ENCODE assay signal across 17 cellular contexts in genomic region chr10:85148693-85149640, GRCh38.
"Had no signal": no experiment of that assay in that cellular context is flagged by ENCODE, and none has a peak within 500 bp of the region (broad histone marks: within the 10 kb centered on the region; RNA-seq: fewer than 3 reads in every experiment).

No MANE protein-coding gene starts in this region.

- H3K4me1 ChIP-seq: ascending aorta, right atrium auricular region, suprapubic skin had no signal

- H3K36me3 Mint-ChIP-seq: activated naive CD4-positive, alpha-beta T cell treated with anti-CD3 and anti-CD28 coated beads, Interleukin-2, amount 50 U/mL, for 24 hours; type B pancreatic cell had no signal

- H3K9me3 ChIP-seq: ascending aorta, right atrium auricular region, suprapubic skin had no signal

- H3K27ac ChIP-seq: ascending aorta, coronary artery, right atrium auricular region, suprapubic skin had no signal

- H3K27me3 ChIP-seq: ascending aorta, right atrium auricular region, suprapubic skin had no signal

- H3K27me3 Mint-ChIP-seq: activated CD4-positive, alpha-beta T cell treated with anti-CD3 and anti-CD28 coated beads, Interleukin-2, amount 10 ng/mL, durations not matched to agents 24 days and 14 days; central memory CD8-positive, alpha-beta T cell; stimulated activated naive CD8-positive, alpha-beta T cell treated with anti-CD3 and anti-CD28 coated beads, Interleukin-15, Interleukin-2, amounts not matched to agents 100 ng/mL and 50 ng/mL, for 24 hours had no signal

- H3K9me3 Mint-ChIP-seq: activated CD4-positive, alpha-beta T cell treated with anti-CD3 and anti-CD28 coated beads, Interleukin-2, amount 10 ng/mL, durations not matched to agents 24 days and 14 days; activated naive CD4-positive, alpha-beta T cell treated with anti-CD3 and anti-CD28 coated beads, Interleukin-2, amount 50 U/mL, for 24 hours; central memory CD8-positive, alpha-beta T cell; T-helper 1 cell treated with Interleukin-12 subunit alpha and Interleukin-12 subunit beta and Interleukin-4 antibody, amounts not matched to agents 30 μg/mL and 1 μg/mL, for 36 hours had no signal

- H3K4me3 ChIP-seq: ascending aorta, coronary artery, right atrium auricular region, suprapubic skin had no signal

- H3K36me3 ChIP-seq: ascending aorta, right atrium auricular region, suprapubic skin had no signal

- H3K4me3 Mint-ChIP-seq: activated CD4-positive, alpha-beta T cell treated with anti-CD3 and anti-CD28 coated beads, Interleukin-2, amount 10 ng/mL, durations not matched to agents 24 days and 14 days; activated CD8-positive, alpha-beta T cell treated with anti-CD3 and anti-CD28 coated beads, Interleukin-2, amount 10 ng/mL, durations not matched to agents 7 days and 5 days; activated naive CD4-positive, alpha-beta T cell treated with anti-CD3 and anti-CD28 coated beads, Interleukin-2, amount 50 U/mL, for 24 hours; central memory CD8-positive, alpha-beta T cell; nephron; stimulated activated naive CD8-positive, alpha-beta T cell treated with anti-CD3 and anti-CD28 coated beads, Interleukin-15, Interleukin-2, amounts not matched to agents 100 ng/mL and 50 ng/mL, for 24 hours; T-helper 1 cell treated with Interleukin-12 subunit alpha and Interleukin-12 subunit beta and Interleukin-4 antibody, amounts not matched to agents 30 μg/mL and 1 μg/mL, for 36 hours; type B pancreatic cell had no signal

- H3K4me1 Mint-ChIP-seq: activated CD4-positive, alpha-beta T cell treated with anti-CD3 and anti-CD28 coated beads, Interleukin-2, amount 10 ng/mL, durations not matched to agents 24 days and 14 days; activated naive CD4-positive, alpha-beta T cell treated with anti-CD3 and anti-CD28 coated beads, Interleukin-2, amount 50 U/mL, for 24 hours; central memory CD8-positive, alpha-beta T cell had no signal

- H3K27ac Mint-ChIP-seq: activated CD4-positive, alpha-beta T cell treated with anti-CD3 and anti-CD28 coated beads, Interleukin-2, amount 10 ng/mL, durations not matched to agents 24 days and 14 days; activated CD8-positive, alpha-beta T cell treated with anti-CD3 and anti-CD28 coated beads, Interleukin-2, amount 10 ng/mL, durations not matched to agents 7 days and 5 days; activated naive CD4-positive, alpha-beta T cell treated with anti-CD3 and anti-CD28 coated beads, Interleukin-2, amount 50 U/mL, for 24 hours; nephron; stimulated activated naive CD8-positive, alpha-beta T cell treated with anti-CD3 and anti-CD28 coated beads, Interleukin-15, Interleukin-2, amounts not matched to agents 100 ng/mL and 50 ng/mL, for 24 hours; T-helper 1 cell treated with Interleukin-12 subunit alpha and Interleukin-12 subunit beta and Interleukin-4 antibody, amounts not matched to agents 30 μg/mL and 1 μg/mL, for 36 hours; type B pancreatic cell had no signal

- DNase-seq: activated CD4-positive, alpha-beta T cell treated with anti-CD3 and anti-CD28 coated beads, Interleukin-2, amount 10 ng/mL, durations not matched to agents 24 days and 14 days; activated CD8-positive, alpha-beta memory T cell treated with anti-CD3 and anti-CD28 coated beads, Interleukin-2, amount 50 U/mL, for 4 hours; activated CD8-positive, alpha-beta T cell treated with anti-CD3 and anti-CD28 coated beads, Interleukin-2, amount 10 ng/mL, durations not matched to agents 7 days and 5 days; activated effector memory CD4-positive, alpha-beta T cell treated with anti-CD3 and anti-CD28 coated beads, Interleukin-2, amount 50 U/mL, for 16 hours; activated T-cell treated with anti-CD3 and anti-CD28 coated beads, Interleukin-2, amount 50 U/mL, for 48 hours; foreskin melanocyte; stimulated activated CD4-positive, alpha-beta T cell treated with anti-CD3 and anti-CD28 coated beads, Interleukin-2, amount 100 ng/mL, for 24 hours had no signal

- ATAC-seq: activated CD8-positive, alpha-beta T cell treated with anti-CD3 and anti-CD28 coated beads, Interleukin-2, amount 10 ng/mL, durations not matched to agents 7 days and 5 days had no signal
